Comparison of ENCODE assay signal across 23 cellular contexts in genomic region chr2:15875969-15876705, GRCh38.
DNase-seq lines count a peak whose midpoint lies in the region; ATAC-seq, FAIRE-seq and TF ChIP-seq lines count a peak whose summit lies in the region.
"Had no signal": no experiment of that assay in that cellular context is flagged by ENCODE, and none has a peak within 500 bp of the region (broad histone marks: within the 10 kb centered on the region; RNA-seq: fewer than 3 reads in every experiment).

No MANE protein-coding gene starts in this region.

- peaks cover 8% of the 10 kb centered on the region for H3K4me1 Mint-ChIP-seq in Caco-2 (ENCODE audit: low read depth, unreplicated experiment)
- no peaks in the 10 kb centered on the region for H3K4me1 Mint-ChIP-seq in stimulated activated naive CD8-positive, alpha-beta T cell treated with anti-CD3 and anti-CD28 coated beads, Interleukin-15, amount 100 ng/mL, for 72 hours
- H3K4me1 Mint-ChIP-seq: B cell had no signal

- DNase-seq in Caco-2 (peak; percentile 39 to 51), hepatocyte (ENCODE audit: low spot score) (no peak), small intestine (peak; percentile 69), HuH-7 (ENCODE audit: low spot score) (no peak)
- DNase-seq in stimulated activated naive CD8-positive, alpha-beta T cell treated with anti-CD3 and anti-CD28 coated beads, Interleukin-15, amount 100 ng/mL, for 72 hours = no peak
- DNase-seq: AML-193; CD4-positive, alpha-beta T cell; CD8-positive, alpha-beta T cell; DMS 273 treated with DMSO at 0.1 percent for 48 hours; DMS153; DMS53; DMS79; DND-41; EL; GDM1 had no signal

- CTCF ChIA-PET in Caco-2 (lab: Charles Lee) = no interaction called here

- peaks cover 8% of the 10 kb centered on the region for H3K9me3 ChIP-seq in Caco-2
- H3K9me3 ChIP-seq in hepatocyte (ENCODE audit: low read depth) = no peaks in the 10 kb centered on the region
- H3K9me3 ChIP-seq in small intestine (ENCODE audit: control insufficient read depth, low read depth) = peaks cover 1% of the 10 kb centered on the region
- H3K9me3 ChIP-seq: A549 had no signal

- WGBS in hepatocyte (ENCODE audit: low lambda C conversion rate, missing lambda C conversion rate) = 90% methylated on average over 3 of the region's 3 CpGs
- 68 to 82% (median 80%) methylated on average over 3 of the region's 3 CpGs for WGBS in small intestine, 3 donors

- FAIRE-seq in small intestine (lab: Jason Lieb, UNC) = no peak
- FAIRE-seq: A549, GM12878, GM12892, GM18507 had no signal

- H3K27me3 ChIP-seq in Caco-2 (replicated peaks; ENCODE audit: control insufficient read depth, insufficient read depth, low read length) (no peaks in the 10 kb centered on the region), hepatocyte (no peaks in the 10 kb centered on the region), small intestine (ENCODE audit: control insufficient read depth in 2 of 2, insufficient read depth in 2 of 2, low read length in 2 of 2) (no peaks in the 10 kb centered on the region)
- H3K27me3 ChIP-seq: BLaER1 treated with 17β-estradiol and CSF1 and Interleukin-3, amounts not matched to agents 10 nM and 100 nM had no signal

- no peaks in the 10 kb centered on the region for H3K36me3 ChIP-seq in Caco-2 (ENCODE audit: control insufficient read depth, insufficient read depth, low read length)
- H3K36me3 ChIP-seq in hepatocyte (replicated peaks; ENCODE audit: insufficient read depth, low read depth) = no peaks in the 10 kb centered on the region
- H3K36me3 ChIP-seq in small intestine (ENCODE audit: control insufficient read depth in 2 of 2, insufficient read depth in 2 of 2, low read length in 2 of 2) = no peaks in the 10 kb centered on the region
- H3K36me3 ChIP-seq: BLaER1 treated with 17β-estradiol and CSF1 and Interleukin-3, amounts not matched to agents 10 nM and 100 nM had no signal

- no peaks in the 10 kb centered on the region for H3K9me2 ChIP-seq in hepatocyte (replicated peaks; ENCODE audit: insufficient read depth)

- H2AFZ ChIP-seq in hepatocyte = no peak overlapping the region

- no peaks in the 10 kb centered on the region for H3K27me3 Mint-ChIP-seq in Caco-2 (ENCODE audit: insufficient read depth, unreplicated experiment)
- H3K27me3 Mint-ChIP-seq in stimulated activated naive CD8-positive, alpha-beta T cell treated with anti-CD3 and anti-CD28 coated beads, Interleukin-15, amount 100 ng/mL, for 72 hours = no peaks in the 10 kb centered on the region
- H3K27me3 Mint-ChIP-seq: B cell had no signal

- intact Hi-C loops in Caco-2 (cut with micrococcal nuclease; ENCODE audit: unreplicated experiment) = loop anchor here (5.0 kb wide), 1 partner anchor 64 kb away; no protein-coding TSS in a partner anchor

- no peaks in the 10 kb centered on the region for H4K20me1 ChIP-seq in hepatocyte (ENCODE audit: insufficient read depth, poor library complexity, severe bottlenecking)
- H4K20me1 ChIP-seq: BLaER1 treated with 17β-estradiol and CSF1 and Interleukin-3, amounts not matched to agents 10 nM and 100 nM had no signal

- H3K27ac ChIP-seq in hepatocyte (peak overlapping the region; percentile 68), small intestine (ENCODE audit: low read depth in 1 of 2, low read length in 1 of 2) (no peak overlapping the region)
- H3K27ac ChIP-seq: 22Rv1; A549; BLaER1 treated with 17β-estradiol and CSF1 and Interleukin-3, amounts not matched to agents 10 nM and 100 nM; C4-2B had no signal

- no peak for ATAC-seq in stimulated activated naive CD8-positive, alpha-beta T cell treated with anti-CD3 and anti-CD28 coated beads, Interleukin-15, amount 100 ng/mL, for 72 hours
- ATAC-seq: A549; CD8-positive, alpha-beta T cell; GM12878 had no signal

- H3K4me2 ChIP-seq in hepatocyte = no peak overlapping the region
- H3K4me2 ChIP-seq: A549; BLaER1 treated with 17β-estradiol and CSF1 and Interleukin-3, amounts not matched to agents 10 nM and 100 nM had no signal

- no TSS peak for BruUV-seq in Caco-2 (replicated peaks; lab: Mats Ljungman, UMichigan)

- H3K4me1 ChIP-seq in Caco-2 = peaks cover 17% of the 10 kb centered on the region
- H3K4me1 ChIP-seq in hepatocyte (ENCODE audit: insufficient read depth) = peaks cover 4% of the 10 kb centered on the region
- peaks cover 0 to 5% of the 10 kb centered on the region in 2 donors for H3K4me1 ChIP-seq in small intestine (ENCODE audit: control insufficient read depth in 2 of 2, insufficient read depth in 1 of 2, low read depth in 1 of 2, low read length in 1 of 2)
- H3K4me1 ChIP-seq: A549; BLaER1 treated with 17β-estradiol and CSF1 and Interleukin-3, amounts not matched to agents 10 nM and 100 nM had no signal

- POLR2A ChIA-PET in Caco-2 (lab: Charles Lee) = interaction anchor here (0.6 kb wide), 1 partner anchor 93 kb away, joined by 3 read pairs; no protein-coding TSS in a partner anchor

- H3K79me2 ChIP-seq in hepatocyte = no peaks in the 10 kb centered on the region

- H3K36me3 Mint-ChIP-seq in Caco-2 (ENCODE audit: insufficient read depth, unreplicated experiment) = no peaks in the 10 kb centered on the region
- H3K36me3 Mint-ChIP-seq: CD8-positive, alpha-beta T cell had no signal

- peak overlapping the region; percentile 33 for H3K27ac Mint-ChIP-seq in Caco-2 (ENCODE audit: unreplicated experiment)
- no peak overlapping the region for H3K27ac Mint-ChIP-seq in stimulated activated naive CD8-positive, alpha-beta T cell treated with anti-CD3 and anti-CD28 coated beads, Interleukin-15, amount 100 ng/mL, for 72 hours
- H3K27ac Mint-ChIP-seq: B cell; CD4-positive, alpha-beta T cell; CD8-positive, alpha-beta T cell had no signal

- TF ChIP-seq CTCF in Caco-2 (IDR thresholded peaks at IDR 0.05; ENCODE audit: insufficient read depth in 1 of 2, low read depth in 1 of 2, low read length in 1 of 2, severe bottlenecking in 1 of 2, unreplicated experiment in 1 of 2) = no peak
- no peak for TF ChIP-seq CTCF in hepatocyte (IDR thresholded peaks at IDR 0.05; ENCODE audit: poor library complexity)

- H3K9me3 Mint-ChIP-seq in Caco-2 (ENCODE audit: unreplicated experiment) = peaks cover 11% of the 10 kb centered on the region
- H3K9me3 Mint-ChIP-seq in stimulated activated naive CD8-positive, alpha-beta T cell treated with anti-CD3 and anti-CD28 coated beads, Interleukin-15, amount 100 ng/mL, for 72 hours = peaks cover 0 to 9% of the 10 kb centered on the region in 2 donors

- H3K4me3 ChIP-seq in Caco-2 (ENCODE audit: low read depth, low read length) (no peak overlapping the region), hepatocyte (no peak overlapping the region), small intestine (ENCODE audit: low read depth in 1 of 2, low read length in 2 of 2) (no peak overlapping the region)
- H3K4me3 ChIP-seq: A549; BLaER1 treated with 17β-estradiol and CSF1 and Interleukin-3, amounts not matched to agents 10 nM and 100 nM; GM12878 had no signal

- no peak overlapping the region for H3K4me3 Mint-ChIP-seq in Caco-2 (ENCODE audit: unreplicated experiment)
- no peak overlapping the region for H3K4me3 Mint-ChIP-seq in stimulated activated naive CD8-positive, alpha-beta T cell treated with anti-CD3 and anti-CD28 coated beads, Interleukin-15, amount 100 ng/mL, for 72 hours
- H3K4me3 Mint-ChIP-seq: B cell; CD4-positive, alpha-beta T cell; CD8-positive, alpha-beta T cell had no signal

Comparison
In these comparisons a context has a peak if more than half of its experiments do, and no peak if none do; other contexts are left out.
1. DNase-seq: peak in Caco-2 (2 of 2) and small intestine (single experiment); none in hepatocyte (single experiment), HuH-7 (single experiment) and stimulated activated naive CD8-positive, alpha-beta T cell treated with anti-CD3 and anti-CD28 coated beads, Interleukin-15, amount 100 ng/mL, for 72 hours (0 of 2).